In the genomic region with DNA sequence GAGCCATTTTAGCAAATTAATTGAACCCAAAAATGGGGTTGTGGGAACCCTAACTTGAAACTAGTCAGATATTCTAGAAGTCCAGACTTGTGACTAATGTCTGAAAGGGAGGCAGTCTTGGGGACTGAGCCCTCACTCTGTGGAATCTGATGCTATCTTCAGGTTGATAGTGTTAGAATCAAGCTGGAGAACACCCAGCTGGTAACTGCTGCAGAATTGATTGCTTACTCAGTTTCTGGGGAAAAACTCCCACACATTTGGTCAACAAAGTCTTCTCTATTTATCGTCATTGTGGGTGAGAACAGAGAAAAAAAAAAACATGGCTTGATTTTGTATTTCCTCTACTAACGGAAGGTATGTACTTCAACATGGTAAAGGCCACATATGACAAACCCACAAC, we compare ENCODE assay signal across 23 cellular contexts.
DNase-seq lines count a peak whose midpoint lies in the region; ATAC-seq, FAIRE-seq and TF ChIP-seq lines count a peak whose summit lies in the region.
"Had no signal": no experiment of that assay in that cellular context is flagged by ENCODE, and none has a peak within 500 bp of the region (broad histone marks: within the 10 kb centered on the region; RNA-seq: fewer than 3 reads in every experiment).

No MANE protein-coding gene starts in this region.

- H3K4me2 ChIP-seq in astrocyte (ENCODE audit: low read length) (no peak overlapping the region), PC-9 (no peak overlapping the region)
- H3K4me2 ChIP-seq: A549; BLaER1 treated with 17β-estradiol and CSF1 and Interleukin-3, amounts not matched to agents 10 nM and 100 nM had no signal

- no peaks in the 10 kb centered on the region for H3K79me2 ChIP-seq in astrocyte (ENCODE audit: insufficient read depth, low read length)
- no peaks in the 10 kb centered on the region for H3K79me2 ChIP-seq in PC-9 (ENCODE audit: low read depth)

- CTCF ChIA-PET in PC-9 (lab: Charles Lee): no interaction called here

- H3K9me2 ChIP-seq in PC-9 (ENCODE audit: insufficient read depth): no peaks in the 10 kb centered on the region

- no peak for FAIRE-seq in astrocyte (lab: Jason Lieb, UNC)
- FAIRE-seq: A549, GM12891, H54 had no signal

- ATAC-seq in left colon: no peak
- ATAC-seq: A549 had no signal

- POLR2A ChIA-PET in PC-9 (lab: Charles Lee; ENCODE audit: unreplicated experiment): no interaction called here

- H2AFZ ChIP-seq in astrocyte (ENCODE audit: low read depth, low read length): no peak overlapping the region
- H2AFZ ChIP-seq in PC-9: no peak overlapping the region

- H3K27me3 ChIP-seq in astrocyte (ENCODE audit: insufficient read depth, low read length): no peaks in the 10 kb centered on the region
- no peaks in the 10 kb centered on the region for H3K27me3 ChIP-seq in PC-9 (ENCODE audit: insufficient read depth, low read depth)
- H3K27me3 ChIP-seq: BE2C; BLaER1 treated with 17β-estradiol and CSF1 and Interleukin-3, amounts not matched to agents 10 nM and 100 nM had no signal

- H3K27me3 Mint-ChIP-seq in HFFc6 (ENCODE audit: insufficient read depth): no peaks in the 10 kb centered on the region
- H3K27me3 Mint-ChIP-seq in astrocyte (ENCODE audit: low read depth, unreplicated experiment): no peaks in the 10 kb centered on the region
- no peaks in the 10 kb centered on the region for H3K27me3 Mint-ChIP-seq in nephron progenitor cell (ENCODE audit: low read depth, poor library complexity)
- H3K27me3 Mint-ChIP-seq: CD4-positive, alpha-beta T cell; CD8-positive, alpha-beta memory T cell had no signal

- DNase-seq in HFFc6 (peak; percentile 9), astrocyte (ENCODE audit: low read depth) (peak; percentile 52), nephron progenitor cell (no peak), PC-9 (no peak), left colon (no peak), hippocampal formation (lab: John Stamatoyannopoulos, UW) (no peak)
- DNase-seq in activated T-cell treated with anti-CD3 and anti-CD28 coated beads, Interleukin-2, amount 50 U/mL, for 48 hours: no peak
- DNase-seq: 8988T; ACHN; AML-193; BE2C; CD4-positive, alpha-beta T cell; CD8-positive, alpha-beta memory T cell; DMS53; DMS79 treated with DMSO at 0.1 percent for 48 hours; GF-D8; GOT3 had no signal

- H3K27ac Mint-ChIP-seq in HFFc6 (no peak overlapping the region), astrocyte (ENCODE audit: unreplicated experiment) (no peak overlapping the region), nephron progenitor cell (peak overlapping the region; percentile 62)
- H3K27ac Mint-ChIP-seq: CD14-positive monocyte; CD4-positive, alpha-beta T cell; CD8-positive, alpha-beta memory T cell had no signal

- intact Hi-C loops in PC-9 (cut with micrococcal nuclease; ENCODE audit: unreplicated experiment) (no loop called here), left colon (cut with DNase I, micrococcal nuclease) (no loop called here)

- H4K20me1 ChIP-seq in astrocyte (ENCODE audit: insufficient read depth, low read length) (no peaks in the 10 kb centered on the region), PC-9 (ENCODE audit: insufficient read depth) (no peaks in the 10 kb centered on the region)
- H4K20me1 ChIP-seq: BLaER1 treated with 17β-estradiol and CSF1 and Interleukin-3, amounts not matched to agents 10 nM and 100 nM had no signal

- no peaks in the 10 kb centered on the region for H3K9me3 ChIP-seq in astrocyte (ENCODE audit: insufficient read depth, low read depth, low read length)
- H3K9me3 ChIP-seq in PC-9 (ENCODE audit: insufficient read depth, low read depth): no peaks in the 10 kb centered on the region
- H3K9me3 ChIP-seq: A549; BE2C; BLaER1 treated with 17β-estradiol and CSF1 and Interleukin-3, amounts not matched to agents 10 nM and 100 nM; HAP-1 had no signal

- H3K27ac ChIP-seq in astrocyte (ENCODE audit: low read depth, low read length) (no peak overlapping the region), PC-9 (no peak overlapping the region)
- H3K27ac ChIP-seq: A549; BLaER1 treated with 17β-estradiol and CSF1 and Interleukin-3, amounts not matched to agents 10 nM and 100 nM had no signal

- H3K9ac ChIP-seq in astrocyte (ENCODE audit: low read length): no peak overlapping the region
- H3K9ac ChIP-seq: BLaER1 treated with 17β-estradiol and CSF1 and Interleukin-3, amounts not matched to agents 10 nM and 100 nM had no signal

- BruUV-seq in PC-9 (replicated peaks; lab: Mats Ljungman, UMichigan): no TSS peak

- no peaks in the 10 kb centered on the region; the same call in 1 of the 2 replicates for H3K36me3 Mint-ChIP-seq in HFFc6 (ENCODE audit: low read depth)
- H3K36me3 Mint-ChIP-seq in astrocyte (ENCODE audit: low read depth, unreplicated experiment): no peaks in the 10 kb centered on the region
- H3K36me3 Mint-ChIP-seq in nephron progenitor cell (ENCODE audit: low read depth): peaks cover 19% of the 10 kb centered on the region
- H3K36me3 Mint-ChIP-seq: CD14-positive monocyte; CD8-positive, alpha-beta memory T cell had no signal

- H3K9me3 Mint-ChIP-seq in HFFc6 (no peaks in the 10 kb centered on the region), astrocyte (ENCODE audit: unreplicated experiment) (no peaks in the 10 kb centered on the region), nephron progenitor cell (peaks cover 15% of the 10 kb centered on the region)

- H3K4me1 Mint-ChIP-seq in HFFc6 (ENCODE audit: low read depth) (peaks cover 16% of the 10 kb centered on the region; the same call in 1 of the 2 replicates), astrocyte (ENCODE audit: low read depth, unreplicated experiment) (peaks cover 3% of the 10 kb centered on the region), nephron progenitor cell (peaks cover 51% of the 10 kb centered on the region)
- H3K4me1 Mint-ChIP-seq: CD14-positive monocyte; CD8-positive, alpha-beta memory T cell had no signal

- H3K4me1 ChIP-seq in astrocyte (ENCODE audit: insufficient read depth, low read length): no peaks in the 10 kb centered on the region
- H3K4me1 ChIP-seq in PC-9 (replicated peaks; ENCODE audit: insufficient read depth): no peaks in the 10 kb centered on the region
- H3K4me1 ChIP-seq: A549; BE2C; BLaER1 treated with 17β-estradiol and CSF1 and Interleukin-3, amounts not matched to agents 10 nM and 100 nM; HAP-1 had no signal

- H3F3A ChIP-seq in PC-9 (ENCODE audit: insufficient read depth, low read depth): no peaks in the 10 kb centered on the region

- H3K36me3 ChIP-seq in astrocyte (ENCODE audit: insufficient read depth, low read length) (no peaks in the 10 kb centered on the region), PC-9 (ENCODE audit: low read depth) (no peaks in the 10 kb centered on the region)
- H3K36me3 ChIP-seq: BE2C; BLaER1 treated with 17β-estradiol and CSF1 and Interleukin-3, amounts not matched to agents 10 nM and 100 nM; HAP-1 had no signal

- H3K4me3 ChIP-seq in astrocyte (ENCODE audit: insufficient read depth, low read depth, low read length): no peak overlapping the region
- no peak overlapping the region for H3K4me3 ChIP-seq in PC-9
- H3K4me3 ChIP-seq: A549; BLaER1 treated with 17β-estradiol and CSF1 and Interleukin-3, amounts not matched to agents 10 nM and 100 nM; HAP-1 had no signal

- TF ChIP-seq CTCF in HFFc6 (IDR thresholded peaks at IDR 0.05): no peak
- no peak for TF ChIP-seq CTCF in astrocyte (IDR thresholded peaks at IDR 0.05; ENCODE audit: insufficient read depth, low read depth, low read length)
- TF ChIP-seq CTCF in nephron progenitor cell (IDR thresholded peaks at IDR 0.05): no peak
- no peak for TF ChIP-seq CTCF in PC-9 (conservative IDR thresholded peaks at IDR 0.05)

- H3K4me3 Mint-ChIP-seq in HFFc6: no peak overlapping the region
- no peak overlapping the region for H3K4me3 Mint-ChIP-seq in astrocyte (ENCODE audit: unreplicated experiment)
- H3K4me3 Mint-ChIP-seq in nephron progenitor cell: no peak overlapping the region
- H3K4me3 Mint-ChIP-seq: CD14-positive monocyte; CD4-positive, alpha-beta T cell; CD8-positive, alpha-beta memory T cell had no signal

Comparison
In these comparisons a context has a peak if more than half of its experiments do, and no peak if none do; other contexts are left out.
1. DNase-seq: peak in HFFc6 (single experiment) and astrocyte (single experiment); none in nephron progenitor cell (single experiment), PC-9 (0 of 2), left colon (0 of 2), hippocampal formation (0 of 2) and activated T-cell treated with anti-CD3 and anti-CD28 coated beads, Interleukin-2, amount 50 U/mL, for 48 hours (0 of 2).